Comparison of ENCODE assay signal across 8 cellular contexts in the genomic region with DNA sequence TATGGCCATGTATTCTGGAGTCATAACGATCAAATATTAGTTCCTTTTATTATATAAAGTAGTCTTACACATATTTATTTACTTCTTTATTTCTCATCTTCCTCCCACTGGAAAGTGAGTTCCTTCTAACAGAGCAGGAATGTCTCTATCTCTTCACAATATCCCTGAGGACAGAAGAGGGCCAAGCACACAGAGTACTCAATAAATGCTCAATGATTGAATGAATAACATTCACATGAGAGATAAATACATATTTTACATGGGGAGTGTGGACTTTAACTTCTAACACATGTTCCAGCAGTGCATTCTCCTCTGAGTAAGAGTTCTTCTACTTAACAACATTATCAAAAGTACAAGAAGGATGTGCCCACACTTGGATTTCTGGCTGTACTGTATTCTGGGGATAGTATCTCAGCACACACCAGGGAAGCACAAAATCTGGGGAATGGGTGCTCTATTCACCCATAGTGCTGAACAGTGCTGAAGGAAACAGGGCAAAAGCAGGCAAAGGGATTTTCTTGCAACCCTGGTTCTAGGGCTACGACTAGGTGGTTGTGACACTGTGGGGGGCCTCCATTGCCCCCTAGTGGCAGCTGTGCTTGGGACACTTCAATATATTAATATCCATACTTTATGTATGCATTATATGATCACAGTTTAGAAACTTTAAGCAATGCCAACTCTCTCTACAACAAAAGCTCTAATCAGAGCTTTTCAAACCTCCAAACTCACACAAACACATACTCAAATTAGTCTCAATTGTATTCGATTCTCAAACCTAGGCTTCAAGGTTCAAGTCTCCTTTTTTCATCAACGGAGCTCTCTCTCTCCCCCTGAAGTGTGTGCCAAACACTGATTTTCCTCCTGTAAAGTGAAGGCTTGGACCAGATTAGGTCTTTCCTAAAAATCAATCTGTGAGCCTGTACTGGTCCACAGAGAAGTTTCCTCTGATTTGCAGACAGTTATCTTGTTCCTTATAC.
DNase-seq lines count a peak whose midpoint lies in the region; ATAC-seq and TF ChIP-seq lines count a peak whose summit lies in the region.

No MANE protein-coding gene starts in this region.

- POLR2A ChIA-PET in PC-3 (lab: Charles Lee; ENCODE audit: unreplicated experiment) = no interaction called here

- ATAC-seq in GM18870 (IDR thresholded peaks at IDR 0.05; ENCODE audit: unreplicated experiment) (peak; percentile 82), HG03095 (IDR thresholded peaks at IDR 0.05; ENCODE audit: unreplicated experiment) (peak; percentile 94), PC-3 (peak; percentile 91)

- H3K4me2 ChIP-seq in PC-3 (ENCODE audit: low read length) = no peak overlapping the region

- no peak overlapping the region for H3K27ac Mint-ChIP-seq in activated T-helper 2 cell treated with anti-CD3 and anti-CD28 coated beads, Interferon-gamma antibody, Interleukin-2, Interleukin-4, amounts not matched to agents 10 μg/mL and 5 μg/mL and 100 μg/mL, durations not matched to agents 14 hours and 24 hours and 36 hours
- no peak overlapping the region for H3K27ac Mint-ChIP-seq in glutamatergic neuron (ENCODE audit: unreplicated experiment)

- no TSS peak for BruUV-seq in PC-3 (replicated peaks; lab: Mats Ljungman, UMichigan)

- no peaks in the 10 kb centered on the region for H3F3A ChIP-seq in PC-3 (ENCODE audit: low read length, unreplicated experiment)

- H2AFZ ChIP-seq in PC-3 (ENCODE audit: low read length) = no peak overlapping the region

- no peaks in the 10 kb centered on the region for H3K9me3 ChIP-seq in PC-3 (ENCODE audit: low read length)
- no peaks in the 10 kb centered on the region for H3K9me3 ChIP-seq in sigmoid colon

- no peak overlapping the region for H3K4me3 Mint-ChIP-seq in activated T-helper 2 cell treated with anti-CD3 and anti-CD28 coated beads, Interferon-gamma antibody, Interleukin-2, Interleukin-4, amounts not matched to agents 10 μg/mL and 5 μg/mL and 100 μg/mL, durations not matched to agents 14 hours and 24 hours and 36 hours (ENCODE audit: low read depth)
- H3K4me3 Mint-ChIP-seq in glutamatergic neuron (ENCODE audit: unreplicated experiment) = no peak overlapping the region

- CTCF ChIA-PET in PC-3 (lab: Charles Lee) = interaction anchor here (0.6 to 0.7 kb wide), 2 partner anchors 166 to 274 kb away, joined by 3 read pairs; no protein-coding TSS in a partner anchor

- no peaks in the 10 kb centered on the region for H3K4me1 ChIP-seq in PC-3 (ENCODE audit: insufficient read depth, low read length)
- H3K4me1 ChIP-seq in sigmoid colon = peaks cover 0 to 11% (median 5%) of the 10 kb centered on the region in 4 donors

- no peak for TF ChIP-seq POLR2A in sigmoid colon (IDR thresholded peaks at IDR 0.05)

- DNase-seq in PC-3 (peak; percentile 61), glutamatergic neuron (peak; percentile 66), sigmoid colon (peak; percentile 70), NCI-H2029 (lab: John Stamatoyannopoulos, UW) (no peak)
- peak; percentile 18 for DNase-seq in activated T-helper 2 cell treated with anti-CD3 and anti-CD28 coated beads, Interferon-gamma antibody, Interleukin-2, Interleukin-4, amounts not matched to agents 10 μg/mL and 5 μg/mL and 100 μg/mL, durations not matched to agents 14 hours and 24 hours and 36 hours (ENCODE audit: low spot score)

- no peaks in the 10 kb centered on the region for H3K9me3 Mint-ChIP-seq in activated T-helper 2 cell treated with anti-CD3 and anti-CD28 coated beads, Interferon-gamma antibody, Interleukin-2, Interleukin-4, amounts not matched to agents 10 μg/mL and 5 μg/mL and 100 μg/mL, durations not matched to agents 14 hours and 24 hours and 36 hours
- no peaks in the 10 kb centered on the region for H3K9me3 Mint-ChIP-seq in glutamatergic neuron (ENCODE audit: unreplicated experiment)

- H3K36me3 Mint-ChIP-seq in activated T-helper 2 cell treated with anti-CD3 and anti-CD28 coated beads, Interferon-gamma antibody, Interleukin-2, Interleukin-4, amounts not matched to agents 10 μg/mL and 5 μg/mL and 100 μg/mL, durations not matched to agents 14 hours and 24 hours and 36 hours (ENCODE audit: low read depth) = no peaks in the 10 kb centered on the region
- no peaks in the 10 kb centered on the region for H3K36me3 Mint-ChIP-seq in glutamatergic neuron (ENCODE audit: unreplicated experiment)

- no peak overlapping the region for H3K9ac ChIP-seq in PC-3 (ENCODE audit: low read length)

- H3K27me3 ChIP-seq in PC-3 (ENCODE audit: low read length) = no peaks in the 10 kb centered on the region
- no peaks in the 10 kb centered on the region for H3K27me3 ChIP-seq in sigmoid colon

- H3K4me3 ChIP-seq in PC-3 (ENCODE audit: low read length) (no peak overlapping the region), sigmoid colon (no peak overlapping the region)

- TF ChIP-seq EP300 in sigmoid colon (IDR thresholded peaks at IDR 0.05) = no peak

- TF ChIP-seq CTCF in C4-2B (conservative IDR thresholded peaks at IDR 0.05) = peak; percentile 92
- TF ChIP-seq CTCF in PC-3 (conservative IDR thresholded peaks at IDR 0.05; ENCODE audit: low read depth, low read length) = peak; percentile 86
- peak; percentile 90 for TF ChIP-seq CTCF in glutamatergic neuron (IDR thresholded peaks at IDR 0.05; ENCODE audit: partially characterized antibody, unreplicated experiment)
- peak; percentile 16 to 83 (median 66) for TF ChIP-seq CTCF in sigmoid colon (IDR thresholded peaks at IDR 0.05)

- H4K20me1 ChIP-seq in PC-3 (ENCODE audit: low read length) = no peaks in the 10 kb centered on the region

- intact Hi-C loops in PC-3 (cut with micrococcal nuclease) (loop anchor here (1.0 kb wide), 2 partner anchors 159 to 225 kb away; no protein-coding TSS in a partner anchor), sigmoid colon (cut with DNase I) (loop anchor here (2.0 kb wide), 1 partner anchor 226 kb away; no protein-coding TSS in a partner anchor)
- intact Hi-C loops in activated T-helper 2 cell treated with anti-CD3 and anti-CD28 coated beads, Interferon-gamma antibody, Interleukin-2, Interleukin-4, amounts not matched to agents 10 μg/mL and 5 μg/mL and 100 μg/mL, durations not matched to agents 14 hours and 24 hours and 36 hours (cut with micrococcal nuclease) = loop anchor here (2.0 to 5.0 kb wide), 2 partner anchors 226 to 673 kb away; no protein-coding TSS in a partner anchor

- H3K36me3 ChIP-seq in PC-3 (ENCODE audit: low read depth, low read length) (no peaks in the 10 kb centered on the region), sigmoid colon (no peaks in the 10 kb centered on the region)

- no peaks in the 10 kb centered on the region for H3K79me2 ChIP-seq in PC-3 (ENCODE audit: low read length)

- H3K27ac ChIP-seq in C4-2B = no peak overlapping the region
- no peak overlapping the region for H3K27ac ChIP-seq in PC-3 (ENCODE audit: low read length)
- no peak overlapping the region for H3K27ac ChIP-seq in sigmoid colon

- 35 to 77% methylated on average over 4 of the region's 4 CpGs for WGBS in sigmoid colon, 2 donors

- H3K27me3 Mint-ChIP-seq in activated T-helper 2 cell treated with anti-CD3 and anti-CD28 coated beads, Interferon-gamma antibody, Interleukin-2, Interleukin-4, amounts not matched to agents 10 μg/mL and 5 μg/mL and 100 μg/mL, durations not matched to agents 14 hours and 24 hours and 36 hours (ENCODE audit: low read depth) = no peaks in the 10 kb centered on the region
- no peaks in the 10 kb centered on the region for H3K27me3 Mint-ChIP-seq in glutamatergic neuron (ENCODE audit: unreplicated experiment)

- no peaks in the 10 kb centered on the region for H3K9me2 ChIP-seq in PC-3 (replicated peaks; ENCODE audit: low read length)

- H3K4me1 Mint-ChIP-seq in activated T-helper 2 cell treated with anti-CD3 and anti-CD28 coated beads, Interferon-gamma antibody, Interleukin-2, Interleukin-4, amounts not matched to agents 10 μg/mL and 5 μg/mL and 100 μg/mL, durations not matched to agents 14 hours and 24 hours and 36 hours (ENCODE audit: low read depth) = no peaks in the 10 kb centered on the region
- no peaks in the 10 kb centered on the region for H3K4me1 Mint-ChIP-seq in glutamatergic neuron (ENCODE audit: low read depth, unreplicated experiment)
